In the genomic region with DNA sequence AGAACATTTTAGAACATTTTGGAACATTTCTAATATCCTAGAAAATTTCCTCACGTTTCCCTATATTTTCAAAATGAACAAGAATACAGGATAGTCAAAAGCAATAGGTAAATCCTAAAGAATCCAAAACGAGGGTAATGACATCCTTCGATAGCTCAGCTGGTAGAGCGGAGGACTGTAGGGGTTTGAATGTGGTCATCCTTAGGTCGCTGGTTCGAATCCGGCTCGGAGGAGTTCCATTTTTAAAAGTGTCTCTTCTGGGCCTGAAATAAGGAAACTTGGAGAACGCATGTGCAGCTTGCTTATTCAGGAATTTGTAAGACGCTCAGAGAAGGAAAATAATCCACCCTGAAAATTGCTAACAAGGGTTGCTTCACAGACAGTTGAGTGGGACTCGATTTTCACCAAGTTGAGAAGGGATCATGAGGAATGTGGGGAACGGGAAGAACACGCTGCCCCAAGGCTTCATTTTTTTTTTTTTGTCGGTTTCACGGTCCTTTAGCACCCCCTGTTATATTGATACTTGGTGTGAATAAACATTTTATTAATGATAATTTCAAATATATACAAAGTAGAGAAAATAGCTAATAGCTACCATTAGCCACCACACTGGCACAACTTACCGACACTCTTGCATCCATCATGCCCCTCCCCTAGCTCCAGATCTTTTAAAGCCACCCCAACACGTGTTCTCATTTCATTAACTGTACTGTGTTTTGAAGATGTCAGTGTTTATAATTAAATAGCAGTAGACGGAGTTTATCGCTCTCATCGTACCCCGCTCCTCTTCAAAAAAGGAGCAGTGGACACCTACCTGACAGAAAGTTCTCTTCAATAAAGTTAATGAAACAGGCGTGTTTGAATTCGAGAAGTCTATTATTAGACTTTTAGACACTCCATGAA, we compare ENCODE assay signal across 8 cellular contexts. TPM values are rescaled to one million over a fixed set of nuclear protein-coding genes. Genes with fewer than 3 reads are reported as not detected.
A peak's percentile ranks its signal among the peaks of the same experiment; 100 is the strongest.
DNase-seq lines count a peak whose midpoint lies in the region; ATAC-seq and TF ChIP-seq lines count a peak whose summit lies in the region.

No MANE protein-coding gene starts in this region.

- ATAC-seq in SK-N-SH treated with all-trans-retinoic acid at 6 μM for 48 hours, result peak; percentile 9
- ATAC-seq in GM21786 (IDR thresholded peaks at IDR 0.05; ENCODE audit: unreplicated experiment), result no peak
- ATAC-seq in GM19351 (IDR thresholded peaks at IDR 0.05; ENCODE audit: unreplicated experiment), result no peak

- H3K27ac ChIP-seq in BLaER1 (no peak overlapping the region), prostate gland (peak overlapping the region; percentile 84 to 86)

- H3K4me2 ChIP-seq in BLaER1, result peak overlapping the region; percentile 83

- H4K20me1 ChIP-seq in BLaER1, result peaks cover 26% of the 10 kb centered on the region

- H3K36me3 ChIP-seq in BLaER1, result peaks cover 22% of the 10 kb centered on the region
- H3K36me3 ChIP-seq in prostate gland, result no peaks in the 10 kb centered on the region

- TF ChIP-seq CTCF in prostate gland (IDR thresholded peaks at IDR 0.05), result no peak

- H3K27me3 ChIP-seq in BLaER1 (peaks cover 3% of the 10 kb centered on the region; the same call in 1 of the 2 replicates), prostate gland (replicated peaks; ENCODE audit: insufficient read depth) (no peaks in the 10 kb centered on the region)

- 23% methylated on average over 23 of the region's 23 CpGs for WGBS in prostate gland

- DNase-seq in HT-29 (ENCODE audit: low spot score) (peak; percentile 69), erythroblast (lab: John Stamatoyannopoulos, UW) (peak; percentile 80), prostate gland (ENCODE audit: low spot score) (no peak), hippocampal formation (lab: John Stamatoyannopoulos, UW) (no peak)

- TF ChIP-seq POLR2A in erythroblast (IDR thresholded peaks at IDR 0.05; ENCODE audit: low read length), result no peak
- TF ChIP-seq POLR2A in prostate gland (IDR thresholded peaks at IDR 0.05), result no peak

- H3K4me1 ChIP-seq in BLaER1, result peaks cover 17% of the 10 kb centered on the region
- H3K4me1 ChIP-seq in prostate gland (replicated peaks), result peaks cover 7% of the 10 kb centered on the region

- intact Hi-C loops in prostate gland (cut with DNase I), result loop anchor here (2.0 kb wide), 1 partner anchor 252 kb away; no protein-coding TSS in a partner anchor

- no peaks in the 10 kb centered on the region for H3K9me3 ChIP-seq in BLaER1
- no peaks in the 10 kb centered on the region for H3K9me3 ChIP-seq in prostate gland

- H3K9ac ChIP-seq in BLaER1, result peak overlapping the region; percentile 95; the same call in 1 of the 2 replicates

- H3K4me3 ChIP-seq in BLaER1 (peak overlapping the region; percentile 93), prostate gland (peak overlapping the region in 1 of 2 donors; percentile 93)

TF ChIP-seq in SK-N-SH treated with all-trans-retinoic acid at 6 μM for 48 hours, 23 proteins besides CTCF, POLR2A, EP300 and RAD21:
- TF ChIP-seq TCF4 (CRISPR knock-in tag; IDR thresholded peaks at IDR 0.05; ENCODE audit: borderline replicate concordance) (no peak), RARB (CRISPR knock-in tag; IDR thresholded peaks at IDR 0.05) (no peak), ISL1 (CRISPR knock-in tag; IDR thresholded peaks at IDR 0.05) (no peak), TSHZ2 (CRISPR knock-in tag; IDR thresholded peaks at IDR 0.05) (no peak), TOX (CRISPR knock-in tag; IDR thresholded peaks at IDR 0.05; ENCODE audit: borderline replicate concordance) (no peak), ZC3H10 (CRISPR knock-in tag; IDR thresholded peaks at IDR 0.05) (no peak), BACH2 (CRISPR knock-in tag; IDR thresholded peaks at IDR 0.05; ENCODE audit: borderline replicate concordance) (no peak), POU6F1 (CRISPR knock-in tag; IDR thresholded peaks at IDR 0.05; ENCODE audit: borderline replicate concordance, low read depth) (no peak), CSRNP3 (CRISPR knock-in tag; IDR thresholded peaks at IDR 0.05) (no peak), SNAI2 (CRISPR knock-in tag; IDR thresholded peaks at IDR 0.05) (no peak), GLIS3 (CRISPR knock-in tag; IDR thresholded peaks at IDR 0.05) (no peak), ARNTL (CRISPR knock-in tag; IDR thresholded peaks at IDR 0.05; ENCODE audit: borderline replicate concordance, low read depth) (no peak), ZFP30 (CRISPR knock-in tag; IDR thresholded peaks at IDR 0.05) (no peak), ZFP3 (CRISPR knock-in tag; IDR thresholded peaks at IDR 0.05) (no peak)

RNA-seq across cellular contexts. Expression of gene ABT1, which starts 1.8 kb away (rescaled TPM):
- total RNA-seq in HT-29 (2014; rRNA removed; shearing (Covaris generic)), result 27.0 and 32.2 TPM in 2 replicates
- 10 to 100 TPM; 15.7 to 19.7 TPM for total RNA-seq in prostate gland

RNA-seq across cellular contexts. Expression of gene HMGN4, which starts 56.8 kb away (rescaled TPM):
- 23.6 and 26.3 TPM in 2 replicates for total RNA-seq in HT-29 (2014; rRNA removed; shearing (Covaris generic))
- 10 to 100 TPM; 53.5 to 83.0 TPM for total RNA-seq in prostate gland

Comparison
In these comparisons a context has a peak if more than half of its experiments do, and no peak if none do; other contexts are left out.
1. DNase-seq: peak in HT-29 (single experiment) and erythroblast (2 of 2); none in prostate gland (single experiment) and hippocampal formation (0 of 2).